ENCODE assay signal across 10 cellular contexts in the genomic region with DNA sequence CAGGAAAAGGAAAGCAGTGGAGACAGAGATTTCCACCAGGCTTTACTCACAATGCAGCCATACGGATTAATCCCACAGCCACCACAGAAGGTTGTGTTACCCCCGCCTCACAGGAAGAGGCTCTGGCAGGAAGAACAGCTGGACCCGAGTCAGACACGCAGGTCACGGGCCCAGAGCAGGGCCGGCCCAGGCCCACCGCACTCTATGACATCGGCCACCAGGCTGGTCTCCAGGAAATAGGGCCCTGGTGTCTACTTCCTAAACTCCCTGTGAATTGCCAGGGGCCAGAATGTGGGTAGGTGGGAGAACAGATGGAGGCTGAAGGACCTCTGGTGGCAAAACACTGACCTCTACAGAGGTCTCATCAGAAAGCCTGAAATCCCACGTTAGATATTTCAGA. TPM values are rescaled to one million over a fixed set of nuclear protein-coding genes. Genes with fewer than 3 reads are reported as not detected.
DNase-seq lines count a peak whose midpoint lies in the region; ATAC-seq and TF ChIP-seq lines count a peak whose summit lies in the region.
"Had no signal": no experiment of that assay in that cellular context is flagged by ENCODE, and none has a peak within 500 bp of the region (broad histone marks: within the 10 kb centered on the region; RNA-seq: fewer than 3 reads in every experiment).

No MANE protein-coding gene starts in this region.

- no peaks in the 10 kb centered on the region for H3K9me2 ChIP-seq in GM23338 (ENCODE audit: insufficient read depth)

- H3K27ac Mint-ChIP-seq in GM23338 (peak overlapping the region; percentile 95), WTC11 (peak overlapping the region; percentile 95)

- CTCF ChIA-PET in WTC11 (lab: Charles Lee): interaction anchor here (1.3 to 5.4 kb wide), 9 partner anchors 9 to 168 kb away, joined by 3 to 37 read pairs (median 8); partner anchors contain the start of gene MGAT1

- H3K27ac ChIP-seq in GM23338 (ENCODE audit: low read depth) (peak overlapping the region; percentile 95), skeletal muscle tissue (ENCODE audit: low read depth, low read length) (peak overlapping the region; percentile 19)

- peaks cover 31% of the 10 kb centered on the region for H3K36me3 Mint-ChIP-seq in GM23338 (ENCODE audit: low read depth)
- H3K36me3 Mint-ChIP-seq in WTC11: peaks cover 18% of the 10 kb centered on the region

- peak overlapping the region; percentile 73; the same call in 1 of the 2 replicates for H3K4me2 ChIP-seq in GM23338

- H3K79me2 ChIP-seq in GM23338 (replicated peaks; ENCODE audit: insufficient read depth): peaks cover 9% of the 10 kb centered on the region; the same call in 1 of the 2 replicates

- TF ChIP-seq CTCF in GM23338 (conservative IDR thresholded peaks at IDR 0.05; ENCODE audit: low read depth in 2 of 2) (peak; percentile 27 to 48; a peak in 2 of 4 replicates), WTC11 (IDR thresholded peaks at IDR 0.05) (no peak)

- H3K4me3 Mint-ChIP-seq in GM23338 (no peak overlapping the region), WTC11 (no peak overlapping the region)

- no peaks in the 10 kb centered on the region for H3K27me3 ChIP-seq in GM23338 (ENCODE audit: insufficient read depth)
- H3K27me3 ChIP-seq in skeletal muscle tissue (ENCODE audit: control insufficient read depth in 3 of 3, insufficient read depth in 3 of 3, low read length in 3 of 3): no peaks in the 10 kb centered on the region

- H3K9me3 ChIP-seq in skeletal muscle tissue (ENCODE audit: control insufficient read depth in 3 of 3, low read length in 3 of 3): no peaks in the 10 kb centered on the region

- H2AFZ ChIP-seq in GM23338: no peak overlapping the region

- peak overlapping the region; percentile 14 to 54 (median 17) for H3K9ac ChIP-seq in skeletal muscle tissue (ENCODE audit: low read depth in 1 of 3, low read length in 3 of 3)

- 0 out of 2 replicates have a peak, but pooled peaks cover 4% of the 10 kb centered on the region for H4K20me1 ChIP-seq in GM23338 (replicated peaks; ENCODE audit: insufficient read depth)

- peaks cover 11% of the 10 kb centered on the region; the same call in 1 of the 2 replicates for H3F3A ChIP-seq in GM23338 (replicated peaks; ENCODE audit: low read depth)

- H3K36me3 ChIP-seq in GM23338 (ENCODE audit: insufficient read depth) (no peaks in the 10 kb centered on the region; the same call in 1 of the 2 replicates), skeletal muscle tissue (ENCODE audit: control insufficient read depth in 3 of 3, insufficient read depth in 3 of 3, low read length in 3 of 3) (peaks cover 14 to 21% (median 18%) of the 10 kb centered on the region in 3 donors)

- peaks cover 3% of the 10 kb centered on the region for H3K9me3 Mint-ChIP-seq in GM23338
- H3K9me3 Mint-ChIP-seq in WTC11: peaks cover 9% of the 10 kb centered on the region

- ATAC-seq in GM23338: no peak
- no peak for ATAC-seq in WTC11
- no peak for ATAC-seq in HG02884 (IDR thresholded peaks at IDR 0.05; ENCODE audit: unreplicated experiment)

- H3K27me3 Mint-ChIP-seq in GM23338 (ENCODE audit: insufficient read depth, low read depth, poor library complexity): peaks cover 10% of the 10 kb centered on the region
- no peaks in the 10 kb centered on the region for H3K27me3 Mint-ChIP-seq in WTC11 (ENCODE audit: low read depth)

- peak overlapping the region; percentile 24; the same call in 1 of the 2 replicates for H3K4me3 ChIP-seq in GM23338
- no peak overlapping the region for H3K4me3 ChIP-seq in skeletal muscle tissue (ENCODE audit: low read length in 3 of 3)
- H3K4me3 ChIP-seq: lung had no signal

- peaks cover 52% of the 10 kb centered on the region for H3K4me1 Mint-ChIP-seq in GM23338
- peaks cover 48% of the 10 kb centered on the region for H3K4me1 Mint-ChIP-seq in WTC11

- POLR2A ChIA-PET in WTC11 (lab: Charles Lee): interaction anchor here (1.3 kb wide), 1 partner anchor 44 kb away, joined by 6 read pairs; no protein-coding TSS in a partner anchor

- peaks cover 29% of the 10 kb centered on the region for H3K4me1 ChIP-seq in GM23338 (ENCODE audit: insufficient read depth)
- peaks cover 27 to 41% (median 30%) of the 10 kb centered on the region in 3 donors for H3K4me1 ChIP-seq in skeletal muscle tissue (ENCODE audit: control insufficient read depth in 3 of 3, insufficient read depth in 3 of 3, low read length in 3 of 3)

- no peak for DNase-seq in GM23338 (ENCODE audit: low spot score)
- no peak for DNase-seq in WTC11 (ENCODE audit: low spot score)
- DNase-seq in iris pigment epithelial cell (ENCODE audit: low read depth): peak; percentile 31
- no peak for DNase-seq in SW480 (ENCODE audit: low spot score)
- no peak for DNase-seq in NCI-H1105 treated with DMSO at 0.1 percent for 48 hours (lab: John Stamatoyannopoulos, UW)
- DNase-seq in ureter (ENCODE audit: low spot score): no peak
- DNase-seq: NCI-H2029 treated with DMSO at 0.1 percent for 48 hours had no signal

TF ChIP-seq in GM23338, 12 proteins besides CTCF, POLR2A, EP300 and RAD21 (continues in another document):
- no peak for TF ChIP-seq STAT1 (IDR thresholded peaks at IDR 0.05; ENCODE audit: unreplicated experiment)
- no peak for TF ChIP-seq POLR2AphosphoS5 (IDR thresholded peaks at IDR 0.05; ENCODE audit: low read depth)
- TF ChIP-seq JUNB (IDR thresholded peaks at IDR 0.05; ENCODE audit: unreplicated experiment): no peak
- no peak for TF ChIP-seq CREB1 (CRISPR knock-in tag; IDR thresholded peaks at IDR 0.05; ENCODE audit: low read depth)
- TF ChIP-seq ETS1 (IDR thresholded peaks at IDR 0.05): no peak
- no peak for TF ChIP-seq EZH2 (IDR thresholded peaks at IDR 0.05; ENCODE audit: low read depth, unreplicated experiment)
- no peak for TF ChIP-seq ZNF114 (CRISPR knock-in tag; IDR thresholded peaks at IDR 0.05)

TF ChIP-seq in WTC11, 78 proteins besides CTCF, POLR2A, EP300 and RAD21 (continues in another document):
- no peak for TF ChIP-seq JUN (CRISPR knock-in tag; IDR thresholded peaks at IDR 0.05)
- TF ChIP-seq, protein P1, sequence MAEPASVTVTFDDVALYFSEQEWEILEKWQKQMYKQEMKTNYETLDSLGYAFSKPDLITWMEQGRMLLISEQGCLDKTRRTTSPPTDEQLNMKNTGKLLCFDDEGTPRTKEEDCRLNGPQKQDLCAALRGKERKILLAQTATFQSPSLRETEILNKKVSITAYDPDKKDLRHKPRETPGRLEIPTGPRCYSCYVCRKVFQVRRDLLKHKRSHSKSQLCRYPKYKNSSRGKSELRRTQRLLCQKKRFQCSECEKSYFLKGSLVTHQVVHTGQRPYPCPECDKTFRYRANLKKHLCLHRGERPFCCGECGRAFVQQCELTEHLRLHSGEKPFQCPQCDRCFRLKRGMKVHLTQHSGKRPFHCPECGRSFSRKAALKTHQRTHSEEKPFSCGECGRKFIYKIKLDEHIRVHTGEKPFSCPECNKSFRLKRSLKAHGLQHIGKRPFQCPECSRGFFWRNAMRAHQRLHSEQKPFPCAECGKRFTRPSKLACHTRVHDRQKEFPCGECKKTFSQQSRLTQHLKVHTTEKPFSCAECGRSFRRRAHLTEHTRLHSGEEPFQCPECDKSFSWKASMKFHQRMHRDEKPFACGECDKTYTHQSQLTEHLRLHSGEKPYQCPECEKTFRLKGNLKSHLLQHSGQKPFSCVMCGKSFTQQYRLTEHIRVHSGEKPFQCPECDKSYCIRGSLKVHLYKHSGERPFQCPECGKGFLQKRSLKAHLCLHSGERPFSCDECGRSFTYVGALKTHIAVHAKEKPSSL (CRISPR knock-in tag; conservative IDR thresholded peaks at IDR 0.05): no peak
- TF ChIP-seq MYBL2 (CRISPR knock-in tag; IDR thresholded peaks at IDR 0.05): no peak
- TF ChIP-seq, protein P2, sequence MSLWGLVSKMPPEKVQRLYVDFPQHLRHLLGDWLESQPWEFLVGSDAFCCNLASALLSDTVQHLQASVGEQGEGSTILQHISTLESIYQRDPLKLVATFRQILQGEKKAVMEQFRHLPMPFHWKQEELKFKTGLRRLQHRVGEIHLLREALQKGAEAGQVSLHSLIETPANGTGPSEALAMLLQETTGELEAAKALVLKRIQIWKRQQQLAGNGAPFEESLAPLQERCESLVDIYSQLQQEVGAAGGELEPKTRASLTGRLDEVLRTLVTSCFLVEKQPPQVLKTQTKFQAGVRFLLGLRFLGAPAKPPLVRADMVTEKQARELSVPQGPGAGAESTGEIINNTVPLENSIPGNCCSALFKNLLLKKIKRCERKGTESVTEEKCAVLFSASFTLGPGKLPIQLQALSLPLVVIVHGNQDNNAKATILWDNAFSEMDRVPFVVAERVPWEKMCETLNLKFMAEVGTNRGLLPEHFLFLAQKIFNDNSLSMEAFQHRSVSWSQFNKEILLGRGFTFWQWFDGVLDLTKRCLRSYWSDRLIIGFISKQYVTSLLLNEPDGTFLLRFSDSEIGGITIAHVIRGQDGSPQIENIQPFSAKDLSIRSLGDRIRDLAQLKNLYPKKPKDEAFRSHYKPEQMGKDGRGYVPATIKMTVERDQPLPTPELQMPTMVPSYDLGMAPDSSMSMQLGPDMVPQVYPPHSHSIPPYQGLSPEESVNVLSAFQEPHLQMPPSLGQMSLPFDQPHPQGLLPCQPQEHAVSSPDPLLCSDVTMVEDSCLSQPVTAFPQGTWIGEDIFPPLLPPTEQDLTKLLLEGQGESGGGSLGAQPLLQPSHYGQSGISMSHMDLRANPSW (CRISPR knock-in tag; conservative IDR thresholded peaks at IDR 0.05; ENCODE audit: low read depth): no peak
- TF ChIP-seq IRF2 (CRISPR knock-in tag; IDR thresholded peaks at IDR 0.05; ENCODE audit: borderline replicate concordance, low read depth): no peak
- TF ChIP-seq FOXP4 (CRISPR knock-in tag; IDR thresholded peaks at IDR 0.05): no peak

RNA-seq across cellular contexts. Expression of gene MGAT1, which starts 15.6 kb away (rescaled TPM):
- total RNA-seq in GM23338 (2014; rRNA removed; shearing (Covaris generic)): 81.4 and 97.5 TPM in 2 replicates
- polyA plus RNA-seq in GM23338 (2016; fragmentation: Nextera tagmentation; extraction: Ambion mirVana): 23.6 and 23.7 TPM in 2 replicates
- total RNA-seq in WTC11 (2021) (78.4 to 93.6 TPM (median 86.3 TPM) in 3 replicates), skeletal muscle tissue (38.1 TPM), ureter (151 TPM)

RNA-seq across cellular contexts. Expression of gene OR2Y1, which starts 47.2 kb away (rescaled TPM):
- not detected in 2 replicates for total RNA-seq in GM23338 (2014; rRNA removed; shearing (Covaris generic))
- polyA plus RNA-seq in GM23338 (2016; fragmentation: Nextera tagmentation; extraction: Ambion mirVana): not detected in 2 replicates
- total RNA-seq in WTC11 (2021): not detected in 3 replicates
- not detected for total RNA-seq in skeletal muscle tissue
- total RNA-seq in ureter: not detected
- total RNA-seq: lung had no signal
- polyA plus RNA-seq: lung had no signal
